ENCODE assay signal across 8 cellular contexts in genomic region chr7:112790651-112790973, GRCh38. TPM values are rescaled to one million over a fixed set of nuclear protein-coding genes. Genes with fewer than 3 reads are reported as not detected.
A peak's percentile ranks its signal among the peaks of the same experiment; 100 is the strongest.
DNase-seq lines count a peak whose midpoint lies in the region; ATAC-seq and TF ChIP-seq lines count a peak whose summit lies in the region.

No MANE protein-coding gene starts in this region.

- H3K79me2 ChIP-seq in DND-41 (ENCODE audit: insufficient read depth, low read length) = peaks cover 6% of the 10 kb centered on the region

- ATAC-seq in DND-41 (ENCODE audit: insufficient read depth, low read depth) (no peak), GM21360 (IDR thresholded peaks at IDR 0.05; ENCODE audit: unreplicated experiment) (peak; percentile 65), HG03558 (IDR thresholded peaks at IDR 0.05; ENCODE audit: extremely low read depth, unreplicated experiment) (peak; percentile 42), left colon (peak; percentile 31)

- H3K4me3 ChIP-seq in DND-41 (ENCODE audit: low read depth in 1 of 2, low read length in 2 of 2) = peak overlapping the region; percentile 48 to 95; a peak in 3 of 4 replicates
- H3K4me3 ChIP-seq in adipocyte (ENCODE audit: low read length) = peak overlapping the region; percentile 96
- peak overlapping the region; percentile 79 to 92 for H3K4me3 ChIP-seq in tibial artery

- H4K20me1 ChIP-seq in DND-41 (ENCODE audit: insufficient read depth, low read length) = no peaks in the 10 kb centered on the region

- H3K27me3 ChIP-seq in DND-41 (ENCODE audit: insufficient read depth, low read length, poor library complexity) = peaks cover 13% of the 10 kb centered on the region
- H3K27me3 ChIP-seq in adipocyte (replicated peaks; ENCODE audit: control insufficient read depth, insufficient read depth, low read length) = no peaks in the 10 kb centered on the region
- no peaks in the 10 kb centered on the region for H3K27me3 ChIP-seq in tibial artery

- no peak for TF ChIP-seq CTCF in DND-41 (IDR thresholded peaks at IDR 0.05; ENCODE audit: borderline replicate concordance, extremely low read depth, low read length, poor library complexity, severe bottlenecking)
- TF ChIP-seq CTCF in tibial artery (IDR thresholded peaks at IDR 0.05) = no peak

- H3K9ac ChIP-seq in DND-41 (ENCODE audit: low read depth, low read length) (peak overlapping the region; percentile 74; the same call in 1 of the 2 replicates), adipocyte (ENCODE audit: low read length) (peak overlapping the region; percentile 98)

- no peak overlapping the region for H3K27ac ChIP-seq in DND-41 (ENCODE audit: low read length)
- H3K27ac ChIP-seq in tibial artery = peak overlapping the region; percentile 82 to 93

- peak overlapping the region; percentile 66 for H3K4me2 ChIP-seq in DND-41 (ENCODE audit: insufficient read depth, low read length)

- DNase-seq in DND-41 (no peak), adipocyte (ENCODE audit: low read depth) (no peak), left colon (no peak), tibial artery (no peak), GOT3 (lab: John Stamatoyannopoulos, UW) (no peak), NCI-H128 (lab: John Stamatoyannopoulos, UW; ENCODE audit: unreplicated experiment) (no peak)

- H3K9me3 ChIP-seq in DND-41 (ENCODE audit: insufficient read depth, low read length, severe bottlenecking) (no peaks in the 10 kb centered on the region), adipocyte (ENCODE audit: control insufficient read depth, low read length) (no peaks in the 10 kb centered on the region), tibial artery (no peaks in the 10 kb centered on the region)

- H3K4me1 ChIP-seq in DND-41 (ENCODE audit: insufficient read depth, low read length) (peaks cover 24% of the 10 kb centered on the region), adipocyte (ENCODE audit: control insufficient read depth, insufficient read depth, low read length) (peaks cover 11% of the 10 kb centered on the region), tibial artery (peaks cover 0 to 18% (median 9%) of the 10 kb centered on the region in 4 donors)

- intact Hi-C loops in left colon (cut with DNase I, micrococcal nuclease) = no loop called here
- intact Hi-C loops in tibial artery (cut with DNase I; ENCODE audit: low total_unique reads) = loop anchor here (10.0 kb wide), 1 partner anchor 324 kb away; the partner anchor contains the start of gene SMIM30

- no peaks in the 10 kb centered on the region; the same call in 1 of the 2 replicates for H3K36me3 ChIP-seq in DND-41 (ENCODE audit: insufficient read depth, low read length)
- no peaks in the 10 kb centered on the region for H3K36me3 ChIP-seq in adipocyte (ENCODE audit: control insufficient read depth, insufficient read depth, low read length, severe bottlenecking)
- no peaks in the 10 kb centered on the region for H3K36me3 ChIP-seq in tibial artery

- peak overlapping the region; percentile 100 for H2AFZ ChIP-seq in DND-41 (ENCODE audit: low read depth, low read length)

RNA-seq across cellular contexts. Expression of gene TMEM168, which starts 0.4 kb away (rescaled TPM):
- total RNA-seq in left colon = 10 to 100 TPM; 46.5 to 49.3 TPM
